18 cellular contexts compared by ENCODE assay signal in the genomic region with DNA sequence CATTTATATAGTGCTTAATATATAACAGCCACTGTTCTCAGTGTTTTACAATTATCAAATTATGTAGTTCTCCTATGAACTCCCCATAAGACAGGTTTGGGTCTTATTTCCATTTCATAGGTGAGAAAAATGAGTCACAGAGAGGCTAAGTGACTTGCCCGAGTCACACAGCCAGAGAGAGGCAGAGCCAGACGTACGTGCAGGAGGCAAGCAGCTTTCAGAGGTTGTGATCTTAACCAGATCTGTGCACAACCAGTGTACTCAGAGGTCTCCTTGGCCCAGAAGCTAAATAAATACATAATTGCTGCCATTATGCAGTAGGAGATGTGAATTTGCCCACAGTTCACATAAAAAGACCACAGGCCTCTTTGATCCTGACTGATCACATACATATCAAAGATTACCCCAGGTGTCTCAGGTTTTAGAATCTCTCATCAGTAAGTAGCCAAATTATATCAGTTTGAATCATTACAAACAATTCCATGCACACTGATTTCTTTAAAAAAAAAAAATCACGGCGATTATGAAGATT.
DNase-seq lines count a peak whose midpoint lies in the region; ATAC-seq, FAIRE-seq and TF ChIP-seq lines count a peak whose summit lies in the region.
"Had no signal": no experiment of that assay in that cellular context is flagged by ENCODE, and none has a peak within 500 bp of the region (broad histone marks: within the 10 kb centered on the region; RNA-seq: fewer than 3 reads in every experiment).

No MANE protein-coding gene starts in this region.

- no peak for TF ChIP-seq RAD21 in HepG2 (CRISPR knock-in tag; IDR thresholded peaks at IDR 0.05)

- FAIRE-seq in HepG2 (lab: Jason Lieb, UNC), result no peak
- FAIRE-seq: D721Med, GM18507 had no signal

- no peaks in the 10 kb centered on the region for H4K20me1 ChIP-seq in HepG2 (ENCODE audit: insufficient read depth, low read length)

- TF ChIP-seq CTCF in HepG2 (CRISPR knock-in tag; IDR thresholded peaks at IDR 0.05) (no peak), right lobe of liver (IDR thresholded peaks at IDR 0.05) (no peak), suprapubic skin (IDR thresholded peaks at IDR 0.05) (no peak)

- no peak for TF ChIP-seq POLR2A in HepG2 (IDR thresholded peaks at IDR 0.05; ENCODE audit: insufficient read depth in 1 of 2, low read depth in 2 of 2, low read length in 2 of 2)
- TF ChIP-seq POLR2A in right lobe of liver (IDR thresholded peaks at IDR 0.05), result no peak
- no peak for TF ChIP-seq POLR2A in suprapubic skin (IDR thresholded peaks at IDR 0.05)

- H2AFZ ChIP-seq in HepG2 (ENCODE audit: low read length), result no peak overlapping the region
- H2AFZ ChIP-seq: parathyroid adenoma had no signal

- BruUV-seq in HepG2 (replicated peaks; lab: Mats Ljungman, UMichigan), result no TSS peak

- H3K79me2 ChIP-seq in HepG2 (ENCODE audit: insufficient read depth, low read length), result no peaks in the 10 kb centered on the region
- H3K79me2 ChIP-seq: parathyroid adenoma had no signal

- 93% methylated on average over 5 of the region's 5 CpGs for WGBS in HepG2 (ENCODE audit: low lambda C conversion rate)
- WGBS in right lobe of liver (ENCODE audit: insufficient coverage, low coverage, low lambda C conversion rate, missing lambda C conversion rate), result 79% methylated on average over 5 of the region's 5 CpGs
- WGBS in right cardiac atrium, result 91% methylated on average over 5 of the region's 5 CpGs
- WGBS in suprapubic skin, result 88% methylated on average over 5 of the region's 5 CpGs

- H3K4me1 ChIP-seq in HepG2 (ENCODE audit: insufficient read depth, low read length) (peaks cover 24% of the 10 kb centered on the region), right lobe of liver (peaks cover 0 to 4% (median 1%) of the 10 kb centered on the region in 4 donors), right cardiac atrium (ENCODE audit: control insufficient read depth, insufficient read depth, low read length) (peaks cover 10% of the 10 kb centered on the region), suprapubic skin (peaks cover 19% of the 10 kb centered on the region)
- H3K4me1 ChIP-seq: parathyroid adenoma had no signal

- H3K36me3 ChIP-seq in HepG2 (replicated peaks in 1 of 2; ENCODE audit: control insufficient read depth in 1 of 2, insufficient read depth in 2 of 2, low read length in 2 of 2) (no peaks in the 10 kb centered on the region), right lobe of liver (no peaks in the 10 kb centered on the region), suprapubic skin (no peaks in the 10 kb centered on the region)
- H3K36me3 ChIP-seq: left lung had no signal

- no peak overlapping the region for H3K9ac ChIP-seq in HepG2 (ENCODE audit: insufficient read depth, low read depth, low read length)
- H3K9ac ChIP-seq: parathyroid adenoma had no signal

- CTCF ChIA-PET in HepG2 (lab: Yijun Ruan, JAX; ENCODE audit: low intra/inter-chr PET ratio, low total read pairs), result no interaction called here

- intact Hi-C loops in HepG2 (cut with micrococcal nuclease; ENCODE audit: unreplicated experiment) (no loop called here), right lobe of liver (cut with DNase I) (no loop called here), right cardiac atrium (cut with DNase I) (no loop called here)

- DNase-seq in HepG2 (ENCODE audit: low spot score) (no peak), right lobe of liver (no peak), foreskin melanocyte (no peak), right cardiac atrium (no peak), suprapubic skin (ENCODE audit: low spot score in 2 of 2) (no peak)
- DNase-seq in activated T-cell treated with anti-CD3 and anti-CD28 coated beads, Interleukin-2, amount 50 U/mL, for 48 hours, result peak; percentile 49 to 65
- DNase-seq in stimulated activated CD4-positive, alpha-beta T cell treated with anti-CD3 and anti-CD28 coated beads, Interleukin-15, amount 100 ng/mL, for 24 hours, result peak; percentile 65
- DNase-seq: activated CD4-positive, CD25-positive, alpha-beta regulatory T cell treated with anti-CD3 and anti-CD28 coated beads, Interleukin-2, amount 50 U/mL, for 72 hours; effector memory CD8-positive, alpha-beta T cell; left lung; NCI-H187; NCI-H526; stimulated activated naive B cell treated with anti-CD40 and anti-IgM and Interleukin-4, amounts not matched to agents 10 μg/mL and 1 μg/mL and 100 μg/mL, for 72 hours had no signal

- POLR2A ChIA-PET in HepG2 (lab: Yijun Ruan, JAX), result no interaction called here

- ATAC-seq in HepG2 (no peak), right lobe of liver (no peak), GM21423 (IDR thresholded peaks at IDR 0.05; ENCODE audit: unreplicated experiment) (no peak), right cardiac atrium (no peak)
- ATAC-seq: effector memory CD8-positive, alpha-beta T cell; left lung; stimulated activated naive B cell treated with anti-CD40 and anti-IgM and Interleukin-4, amounts not matched to agents 10 μg/mL and 1 μg/mL and 100 μg/mL, for 72 hours; T-cell had no signal

- no peaks in the 10 kb centered on the region for H3K9me3 ChIP-seq in HepG2 (ENCODE audit: low read length)
- no peaks in the 10 kb centered on the region for H3K9me3 ChIP-seq in right lobe of liver
- no peaks in the 10 kb centered on the region for H3K9me3 ChIP-seq in right cardiac atrium (ENCODE audit: control insufficient read depth, low read length)
- no peaks in the 10 kb centered on the region for H3K9me3 ChIP-seq in suprapubic skin
- H3K9me3 ChIP-seq: left lung had no signal

- no peak overlapping the region for H3K4me3 ChIP-seq in HepG2 (replicated peaks in 1 of 3; ENCODE audit: insufficient read depth in 1 of 3, low read depth in 2 of 3, low read length in 3 of 3)
- H3K4me3 ChIP-seq in right lobe of liver, result no peak overlapping the region
- no peak overlapping the region for H3K4me3 ChIP-seq in right cardiac atrium (ENCODE audit: low read length)
- H3K4me3 ChIP-seq in suprapubic skin, result no peak overlapping the region
- H3K4me3 ChIP-seq: left lung had no signal

- TF ChIP-seq EP300 in HepG2 (IDR thresholded peaks at IDR 0.05; ENCODE audit: low read depth in 2 of 2, low read length in 2 of 2) (no peak), HepG2 (CRISPR knock-in tag; IDR thresholded peaks at IDR 0.05; ENCODE audit: borderline replicate concordance) (no peak), suprapubic skin (IDR thresholded peaks at IDR 0.05) (no peak)

- H3K27me3 ChIP-seq in HepG2 (ENCODE audit: control insufficient read depth in 1 of 2, insufficient read depth in 2 of 2, low read length in 2 of 2) (no peaks in the 10 kb centered on the region), right lobe of liver (no peaks in the 10 kb centered on the region), right cardiac atrium (ENCODE audit: control insufficient read depth, insufficient read depth) (no peaks in the 10 kb centered on the region), suprapubic skin (no peaks in the 10 kb centered on the region)
- H3K27me3 ChIP-seq: left lung had no signal

- in situ Hi-C loops in HepG2 (cut with HindIII; ENCODE audit: extremely low pct_ligation_motif_present, low pct_unique_long_range_greater_than_20kb), result no loop called here

- H3K27ac ChIP-seq in HepG2 (ENCODE audit: extremely low read length, insufficient read depth, low read length) (no peak overlapping the region), right lobe of liver (no peak overlapping the region), right cardiac atrium (ENCODE audit: low read length) (no peak overlapping the region), suprapubic skin (no peak overlapping the region)
- H3K27ac ChIP-seq: left lung, parathyroid adenoma had no signal

- no peak overlapping the region for H3K4me2 ChIP-seq in HepG2 (ENCODE audit: low read depth, low read length)

TF ChIP-seq in HepG2, 621 proteins besides CTCF, POLR2A, EP300 and RAD21:
- TF ChIP-seq ZNF136 (CRISPR knock-in tag; IDR thresholded peaks at IDR 0.05; ENCODE audit: low read depth), result no peak
- no peak for TF ChIP-seq NFIC (IDR thresholded peaks at IDR 0.05; ENCODE audit: low read length)
- TF ChIP-seq MYNN (CRISPR knock-in tag; IDR thresholded peaks at IDR 0.05; ENCODE audit: low read depth), result no peak
- no peak for TF ChIP-seq ZBTB25 (CRISPR knock-in tag; IDR thresholded peaks at IDR 0.05)
- no peak for TF ChIP-seq NCOA5 (CRISPR knock-in tag; IDR thresholded peaks at IDR 0.05)
- TF ChIP-seq, protein P1, sequence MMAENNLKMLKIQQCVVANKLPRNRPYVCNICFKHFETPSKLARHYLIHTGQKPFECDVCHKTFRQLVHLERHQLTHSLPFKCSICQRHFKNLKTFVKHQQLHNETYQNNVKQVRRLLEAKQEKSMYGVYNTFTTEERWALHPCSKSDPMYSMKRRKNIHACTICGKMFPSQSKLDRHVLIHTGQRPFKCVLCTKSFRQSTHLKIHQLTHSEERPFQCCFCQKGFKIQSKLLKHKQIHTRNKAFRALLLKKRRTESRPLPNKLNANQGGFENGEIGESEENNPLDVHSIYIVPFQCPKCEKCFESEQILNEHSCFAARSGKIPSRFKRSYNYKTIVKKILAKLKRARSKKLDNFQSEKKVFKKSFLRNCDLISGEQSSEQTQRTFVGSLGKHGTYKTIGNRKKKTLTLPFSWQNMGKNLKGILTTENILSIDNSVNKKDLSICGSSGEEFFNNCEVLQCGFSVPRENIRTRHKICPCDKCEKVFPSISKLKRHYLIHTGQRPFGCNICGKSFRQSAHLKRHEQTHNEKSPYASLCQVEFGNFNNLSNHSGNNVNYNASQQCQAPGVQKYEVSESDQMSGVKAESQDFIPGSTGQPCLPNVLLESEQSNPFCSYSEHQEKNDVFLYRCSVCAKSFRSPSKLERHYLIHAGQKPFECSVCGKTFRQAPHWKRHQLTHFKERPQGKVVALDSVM (CRISPR knock-in tag; IDR thresholded peaks at IDR 0.05), result no peak
- TF ChIP-seq ZNF768 (CRISPR knock-in tag; IDR thresholded peaks at IDR 0.05), result peak; percentile 22; the same call in 1 of the 2 replicates
TF ChIP-seq in HepG2: peak in this region for 1.

Comparison
In these comparisons a context has a peak if more than half of its experiments do, and no peak if none do; other contexts are left out.
1. DNase-seq: peak in activated T-cell treated with anti-CD3 and anti-CD28 coated beads, Interleukin-2, amount 50 U/mL, for 48 hours (2 of 2) and stimulated activated CD4-positive, alpha-beta T cell treated with anti-CD3 and anti-CD28 coated beads, Interleukin-15, amount 100 ng/mL, for 24 hours (single experiment); none in HepG2 (single experiment), right lobe of liver (0 of 3), foreskin melanocyte (single experiment), right cardiac atrium (0 of 3) and suprapubic skin (0 of 2).